ENCODE assay signal across 8 cellular contexts in genomic region chr18:52903858-52904257, GRCh38.
DNase-seq lines count a peak whose midpoint lies in the region; ATAC-seq lines count a peak whose summit lies in the region.

No MANE protein-coding gene starts in this region.

- peak; percentile 4 for DNase-seq in DMS153 treated with DMSO at 0.1 percent for 48 hours (lab: John Stamatoyannopoulos, UW; ENCODE audit: unreplicated experiment)
- DNase-seq in DMS153 (lab: John Stamatoyannopoulos, UW): no peak
- DNase-seq in HuH-7 (ENCODE audit: low spot score): peak; percentile 18
- peak; percentile 10 for DNase-seq in SK-N-DZ (ENCODE audit: low spot score)
- peak; percentile 68 for DNase-seq in islet precursor cell
- no peak for DNase-seq in AG20443 (ENCODE audit: low spot score)
- DNase-seq in stimulated activated CD4-positive, alpha-beta T cell treated with anti-CD3 and anti-CD28 coated beads, Interleukin-12 subunit alpha, Interleukin-12 subunit beta, amount 100 ng/mL, for 4 hours: no peak

- no peak for ATAC-seq in GM21717 (IDR thresholded peaks at IDR 0.05; ENCODE audit: unreplicated experiment)

Comparison
In these comparisons a context has a peak if more than half of its experiments do, and no peak if none do; other contexts are left out.
1. DNase-seq: peak in DMS153 treated with DMSO at 0.1 percent for 48 hours (single experiment), HuH-7 (single experiment), SK-N-DZ (single experiment) and islet precursor cell (single experiment); none in DMS153 (single experiment), AG20443 (single experiment) and stimulated activated CD4-positive, alpha-beta T cell treated with anti-CD3 and anti-CD28 coated beads, Interleukin-12 subunit alpha, Interleukin-12 subunit beta, amount 100 ng/mL, for 4 hours (single experiment).